ENCODE assay signal across 1 cellular context in genomic region chr2:231926180-231926741, GRCh38.
TF ChIP-seq lines count a peak whose summit lies in the region.

NPPC (minus strand) TSS chr2:231926396; CDS start chr2:231926249, 147 bp downstream.

TF ChIP-seq in HepG2, 621 proteins besides CTCF, POLR2A, EP300 and RAD21 (continued from another document and continues in another):
- TF ChIP-seq ZNF281 (CRISPR knock-in tag; IDR thresholded peaks at IDR 0.05; ENCODE audit: borderline replicate concordance) (no peak), PITX1 (CRISPR knock-in tag; IDR thresholded peaks at IDR 0.05) (0 out of 2 replicates have a peak, but pooled peaks have one; percentile 32), ZSCAN5A (CRISPR knock-in tag; IDR thresholded peaks at IDR 0.05; ENCODE audit: borderline replicate concordance) (no peak), ZFP90 (CRISPR knock-in tag; IDR thresholded peaks at IDR 0.05; ENCODE audit: borderline replicate concordance) (no peak), POGZ (CRISPR knock-in tag; IDR thresholded peaks at IDR 0.05) (no peak), ZMYM3 (CRISPR knock-in tag; IDR thresholded peaks at IDR 0.05) (peak; percentile 14; the same call in 1 of the 2 replicates), NFE2L2 (IDR thresholded peaks at IDR 0.05; ENCODE audit: low read length) (no peak), GMEB2 (CRISPR knock-in tag; IDR thresholded peaks at IDR 0.05; ENCODE audit: low read depth) (no peak), FOSL1 (CRISPR knock-in tag; IDR thresholded peaks at IDR 0.05; ENCODE audit: borderline replicate concordance) (no peak), ZKSCAN5 (CRISPR knock-in tag; IDR thresholded peaks at IDR 0.05) (no peak), TBX2 (CRISPR knock-in tag; IDR thresholded peaks at IDR 0.05; ENCODE audit: borderline replicate concordance) (peak; percentile 63; the same call in 1 of the 2 replicates), SRY (CRISPR knock-in tag; IDR thresholded peaks at IDR 0.05) (0 out of 2 replicates have a peak, but pooled peaks have one; percentile 63), NFIB (CRISPR knock-in tag; IDR thresholded peaks at IDR 0.05; ENCODE audit: borderline replicate concordance) (no peak), NR3C1 (CRISPR knock-in tag; IDR thresholded peaks at IDR 0.05) (no peak), ZNF337 (CRISPR knock-in tag; IDR thresholded peaks at IDR 0.05; ENCODE audit: borderline replicate concordance, low read depth) (peak; percentile 72; the same call in 1 of the 2 replicates), ZNF607 (CRISPR knock-in tag; IDR thresholded peaks at IDR 0.05; ENCODE audit: borderline replicate concordance) (0 out of 2 replicates have a peak, but pooled peaks have one; percentile 60), KDM6A (CRISPR knock-in tag; IDR thresholded peaks at IDR 0.05; ENCODE audit: low read depth) (no peak), ASH2L (IDR thresholded peaks at IDR 0.05; ENCODE audit: insufficient read length, low read depth, low read length) (peak; percentile 28), TCF12 (IDR thresholded peaks at IDR 0.05) (no peak), TCF12 (CRISPR knock-in tag; IDR thresholded peaks at IDR 0.05) (no peak), SP2 (CRISPR knock-in tag; IDR thresholded peaks at IDR 0.05) (peak; percentile 62), MYC (CRISPR knock-in tag; IDR thresholded peaks at IDR 0.05; ENCODE audit: borderline replicate concordance) (peak; percentile 64; the same call in 1 of the 2 replicates), ZNF431 (CRISPR knock-in tag; IDR thresholded peaks at IDR 0.05; ENCODE audit: borderline replicate concordance, low read depth) (no peak), SMARCC2 (IDR thresholded peaks at IDR 0.05) (no peak), TRIM22 (IDR thresholded peaks at IDR 0.05) (no peak), IKZF4 (CRISPR knock-in tag; IDR thresholded peaks at IDR 0.05; ENCODE audit: borderline replicate concordance, low read depth, not compliant biosample characterization) (no peak), CHCHD3 (CRISPR knock-in tag; IDR thresholded peaks at IDR 0.05) (no peak), ZBED4 (CRISPR knock-in tag; IDR thresholded peaks at IDR 0.05; ENCODE audit: borderline replicate concordance) (no peak), HOMEZ (CRISPR knock-in tag; IDR thresholded peaks at IDR 0.05; ENCODE audit: low read depth) (no peak), ZEB1 (IDR thresholded peaks at IDR 0.05; ENCODE audit: insufficient replicate concordance, low read depth) (no peak), GATAD2A (CRISPR knock-in tag; IDR thresholded peaks at IDR 0.05) (no peak), TGIF2 (CRISPR knock-in tag; IDR thresholded peaks at IDR 0.05) (no peak), HCFC1 (IDR thresholded peaks at IDR 0.05; ENCODE audit: low read depth, low read length) (no peak), ZNF788 (CRISPR knock-in tag; IDR thresholded peaks at IDR 0.05; ENCODE audit: borderline replicate concordance) (peak; percentile 11; the same call in 1 of the 2 replicates), CSRNP2 (CRISPR knock-in tag; conservative IDR thresholded peaks at IDR 0.05; ENCODE audit: low read depth) (no peak), KAT8 (CRISPR knock-in tag; IDR thresholded peaks at IDR 0.05) (no peak), ZMYM4 (CRISPR knock-in tag; IDR thresholded peaks at IDR 0.05) (peak; percentile 86), KLF6 (CRISPR knock-in tag; IDR thresholded peaks at IDR 0.05) (no peak), BHLHE40 (IDR thresholded peaks at IDR 0.05; ENCODE audit: low read length) (no peak), ZNF383 (CRISPR knock-in tag; IDR thresholded peaks at IDR 0.05; ENCODE audit: borderline replicate concordance) (no peak), ZNF772 (CRISPR knock-in tag; IDR thresholded peaks at IDR 0.05) (no peak), KLF12 (CRISPR knock-in tag; IDR thresholded peaks at IDR 0.05; ENCODE audit: borderline replicate concordance) (no peak), CAMTA2 (CRISPR knock-in tag; IDR thresholded peaks at IDR 0.05; ENCODE audit: borderline replicate concordance) (0 out of 2 replicates have a peak, but pooled peaks have one; percentile 21), NRL (CRISPR knock-in tag; IDR thresholded peaks at IDR 0.05; ENCODE audit: borderline replicate concordance) (no peak), CHD2 (IDR thresholded peaks at IDR 0.05; ENCODE audit: low read depth, low read length) (no peak), SKIL (CRISPR knock-in tag; IDR thresholded peaks at IDR 0.05; ENCODE audit: borderline replicate concordance) (no peak), NFE2L1 (CRISPR knock-in tag; IDR thresholded peaks at IDR 0.05; ENCODE audit: borderline replicate concordance) (no peak), AGO2 (optimal IDR thresholded peaks at IDR 0.05; ENCODE audit: low read depth, low read length) (no peak)
